ENCODE assay signal across 8 cellular contexts in the genomic region with DNA sequence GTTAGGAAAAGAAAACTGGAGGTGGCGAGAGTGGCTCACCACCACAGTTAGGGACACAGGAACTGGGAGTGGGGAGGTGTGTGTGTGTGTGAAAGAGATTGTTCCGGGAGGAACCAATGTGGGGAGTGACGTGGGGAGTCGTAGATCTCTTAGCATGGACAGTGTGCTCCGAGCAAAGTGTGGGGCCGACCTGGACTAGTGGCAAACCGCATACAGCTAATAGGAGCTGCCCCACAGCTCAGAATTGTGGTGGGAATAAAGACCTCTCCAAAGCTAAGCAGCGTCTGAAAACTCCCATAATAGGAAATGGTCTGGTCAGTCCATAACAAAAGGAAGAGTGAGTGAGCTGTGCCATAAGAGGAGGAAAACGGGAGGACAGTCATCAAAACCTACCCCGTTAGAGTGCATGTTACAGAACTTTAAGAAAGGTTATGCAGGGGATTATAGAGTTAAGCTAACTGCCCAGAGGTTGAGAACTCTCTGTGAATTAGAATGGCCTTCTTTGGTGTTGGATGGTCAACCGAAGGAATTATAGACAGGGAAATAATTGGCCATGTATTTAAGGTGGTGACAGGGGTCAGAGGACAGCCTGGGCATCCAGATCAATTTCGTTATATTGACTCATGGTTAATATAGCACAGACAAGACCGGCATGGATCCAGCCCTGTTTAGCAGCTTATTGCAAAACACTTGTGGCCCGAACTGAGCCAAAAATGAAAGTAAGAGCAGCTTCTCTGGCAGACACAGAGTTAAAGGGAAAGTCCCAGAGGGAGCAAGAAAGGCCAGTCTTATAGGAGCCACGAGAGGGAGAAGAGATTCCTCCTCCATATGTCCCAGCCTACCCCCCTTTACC. TPM values are rescaled to one million over a fixed set of nuclear protein-coding genes. Genes with fewer than 3 reads are reported as not detected.
DNase-seq lines count a peak whose midpoint lies in the region; ATAC-seq, FAIRE-seq and TF ChIP-seq lines count a peak whose summit lies in the region.

No MANE protein-coding gene starts in this region.

- no peaks in the 10 kb centered on the region for H3K36me3 Mint-ChIP-seq in Calu3 (ENCODE audit: insufficient read depth, unreplicated experiment)
- no peaks in the 10 kb centered on the region for H3K36me3 Mint-ChIP-seq in effector memory CD8-positive, alpha-beta T cell (ENCODE audit: insufficient read depth)

- CTCF ChIA-PET in Calu3 (lab: Charles Lee) (interaction anchor here (0.6 kb wide), 1 partner anchor 17 kb away, joined by 3 read pairs; no protein-coding TSS in a partner anchor), PC-3 (lab: Charles Lee) (no interaction called here)

- H4K20me1 ChIP-seq in PC-3 (ENCODE audit: low read length), result no peaks in the 10 kb centered on the region

- no peaks in the 10 kb centered on the region for H3K79me2 ChIP-seq in PC-3 (ENCODE audit: low read length)

- H3K36me3 ChIP-seq in PC-3 (ENCODE audit: low read depth, low read length) (no peaks in the 10 kb centered on the region), kidney (ENCODE audit: control insufficient read depth in 1 of 2, insufficient read depth in 2 of 2, low read length in 2 of 2) (no peaks in the 10 kb centered on the region), WERI-Rb-1 (no peaks in the 10 kb centered on the region)

- H3K9me3 ChIP-seq in PC-3 (ENCODE audit: low read length) (no peaks in the 10 kb centered on the region), kidney (ENCODE audit: control insufficient read depth in 1 of 2, low read length in 2 of 2) (no peaks in the 10 kb centered on the region), WERI-Rb-1 (ENCODE audit: severe bottlenecking) (peaks cover 3% of the 10 kb centered on the region)

- no peaks in the 10 kb centered on the region for H3K9me2 ChIP-seq in PC-3 (replicated peaks; ENCODE audit: low read length)

- H3K4me3 ChIP-seq in PC-3 (ENCODE audit: low read length), result no peak overlapping the region
- peak overlapping the region; percentile 61 to 68 for H3K4me3 ChIP-seq in kidney (ENCODE audit: low read length in 2 of 2)
- no peak overlapping the region for H3K4me3 ChIP-seq in WERI-Rb-1 (ENCODE audit: low read depth, low read length)

- no peaks in the 10 kb centered on the region for H3K4me1 ChIP-seq in PC-3 (ENCODE audit: insufficient read depth, low read length)
- no peaks in the 10 kb centered on the region for H3K4me1 ChIP-seq in kidney (ENCODE audit: control insufficient read depth in 1 of 2, insufficient read depth in 1 of 2, low read depth in 1 of 2, low read length in 2 of 2)

- no peak for DNase-seq in Calu3
- DNase-seq in PC-3, result no peak
- no peak for DNase-seq in kidney
- DNase-seq in WERI-Rb-1, result no peak
- no peak for DNase-seq in SKM-1 (lab: John Stamatoyannopoulos, UW; ENCODE audit: unreplicated experiment)
- DNase-seq in effector memory CD8-positive, alpha-beta T cell, result no peak

- no peak overlapping the region for H3K27ac ChIP-seq in PC-3 (ENCODE audit: low read length)
- H3K27ac ChIP-seq in kidney (ENCODE audit: low read depth in 2 of 2, low read length in 2 of 2), result no peak overlapping the region
- no peak overlapping the region for H3K27ac ChIP-seq in WERI-Rb-1

- H3K27ac Mint-ChIP-seq in Calu3 (ENCODE audit: unreplicated experiment), result no peak overlapping the region
- H3K27ac Mint-ChIP-seq in effector memory CD8-positive, alpha-beta T cell, result no peak overlapping the region

- intact Hi-C loops in Calu3 (cut with micrococcal nuclease; ENCODE audit: unreplicated experiment), result no loop called here
- intact Hi-C loops in PC-3 (cut with micrococcal nuclease), result no loop called here
- intact Hi-C loops in kidney (cut with DNase I), result no loop called here

- H3K4me1 Mint-ChIP-seq in Calu3 (ENCODE audit: low read depth, unreplicated experiment), result peaks cover 9% of the 10 kb centered on the region
- no peaks in the 10 kb centered on the region for H3K4me1 Mint-ChIP-seq in effector memory CD8-positive, alpha-beta T cell (ENCODE audit: low read depth in 2 of 2)

- H3K9me3 Mint-ChIP-seq in Calu3 (ENCODE audit: low read depth, unreplicated experiment), result peaks cover 5% of the 10 kb centered on the region
- H3K9me3 Mint-ChIP-seq in effector memory CD8-positive, alpha-beta T cell, result peaks cover 1 to 8% of the 10 kb centered on the region in 2 donors

- TF ChIP-seq CTCF in Calu3 (IDR thresholded peaks at IDR 0.05; ENCODE audit: unreplicated experiment), result no peak
- no peak for TF ChIP-seq CTCF in PC-3 (conservative IDR thresholded peaks at IDR 0.05; ENCODE audit: low read depth, low read length)
- no peak for TF ChIP-seq CTCF in kidney (IDR thresholded peaks at IDR 0.05; ENCODE audit: borderline replicate concordance, extremely low read depth, insufficient read depth)
- TF ChIP-seq CTCF in WERI-Rb-1 (IDR thresholded peaks at IDR 0.05; ENCODE audit: low read depth, low read length), result no peak

- H3K9ac ChIP-seq in PC-3 (ENCODE audit: low read length) (no peak overlapping the region), kidney (ENCODE audit: low read length in 2 of 2) (peak overlapping the region in 1 of 2 donors; percentile 26)

- BruUV-seq in Calu3 (replicated peaks; lab: Mats Ljungman, UMichigan) (no TSS peak), PC-3 (replicated peaks; lab: Mats Ljungman, UMichigan) (no TSS peak)

- ATAC-seq in GM21619 (IDR thresholded peaks at IDR 0.05; ENCODE audit: unreplicated experiment) (peak; percentile 87), PC-3 (no peak), GM21381 (IDR thresholded peaks at IDR 0.05; ENCODE audit: unreplicated experiment) (no peak)
- ATAC-seq in effector memory CD8-positive, alpha-beta T cell (replicated peaks), result no peak

- H3K4me2 ChIP-seq in PC-3 (ENCODE audit: low read length), result no peak overlapping the region

- H3K4me3 Mint-ChIP-seq in Calu3 (ENCODE audit: low read depth, unreplicated experiment), result peak overlapping the region; percentile 7
- peak overlapping the region in 1 of 2 donors; percentile 22 for H3K4me3 Mint-ChIP-seq in effector memory CD8-positive, alpha-beta T cell

- no peaks in the 10 kb centered on the region for H3K27me3 ChIP-seq in PC-3 (ENCODE audit: low read length)
- H3K27me3 ChIP-seq in WERI-Rb-1 (ENCODE audit: insufficient read depth, low read depth, severe bottlenecking), result no peaks in the 10 kb centered on the region

- no peak for FAIRE-seq in kidney (lab: Jason Lieb, UNC)

- H2AFZ ChIP-seq in PC-3 (ENCODE audit: low read length), result 0 out of 2 replicates have a peak overlapping the region, but pooled peaks have one; percentile 6

- POLR2A ChIA-PET in PC-3 (lab: Charles Lee; ENCODE audit: unreplicated experiment), result interaction anchor here (0.6 kb wide), 1 partner anchor 62 kb away, joined by 3 read pairs; no protein-coding TSS in a partner anchor

- H3F3A ChIP-seq in PC-3 (ENCODE audit: low read length, unreplicated experiment), result no peaks in the 10 kb centered on the region

- H3K27me3 Mint-ChIP-seq in Calu3 (ENCODE audit: unreplicated experiment), result no peaks in the 10 kb centered on the region
- H3K27me3 Mint-ChIP-seq in effector memory CD8-positive, alpha-beta T cell, result peaks cover 6 to 56% of the 10 kb centered on the region in 2 donors

RNA-seq across cellular contexts. Expression of a gene that starts 8.9 kb away (rescaled TPM):
- total RNA-seq in Calu3 (2022), result 0.99 and 1.7 TPM in 2 replicates
- total RNA-seq in PC-3 (2014; rRNA removed), result 1.7 TPM in 2 replicates
- total RNA-seq in kidney, result 10.2 TPM
- polyA plus RNA-seq in kidney (ENCODE audit: insufficient read depth, low read depth, low replicate concordance), result 5.6 TPM

Comparison
In these comparisons a context has a peak if more than half of its experiments do, and no peak if none do; other contexts are left out.
1. H3K4me3 ChIP-seq: peak in kidney (2 of 2); none in PC-3 (single experiment) and WERI-Rb-1 (single experiment).